In the genomic region with DNA sequence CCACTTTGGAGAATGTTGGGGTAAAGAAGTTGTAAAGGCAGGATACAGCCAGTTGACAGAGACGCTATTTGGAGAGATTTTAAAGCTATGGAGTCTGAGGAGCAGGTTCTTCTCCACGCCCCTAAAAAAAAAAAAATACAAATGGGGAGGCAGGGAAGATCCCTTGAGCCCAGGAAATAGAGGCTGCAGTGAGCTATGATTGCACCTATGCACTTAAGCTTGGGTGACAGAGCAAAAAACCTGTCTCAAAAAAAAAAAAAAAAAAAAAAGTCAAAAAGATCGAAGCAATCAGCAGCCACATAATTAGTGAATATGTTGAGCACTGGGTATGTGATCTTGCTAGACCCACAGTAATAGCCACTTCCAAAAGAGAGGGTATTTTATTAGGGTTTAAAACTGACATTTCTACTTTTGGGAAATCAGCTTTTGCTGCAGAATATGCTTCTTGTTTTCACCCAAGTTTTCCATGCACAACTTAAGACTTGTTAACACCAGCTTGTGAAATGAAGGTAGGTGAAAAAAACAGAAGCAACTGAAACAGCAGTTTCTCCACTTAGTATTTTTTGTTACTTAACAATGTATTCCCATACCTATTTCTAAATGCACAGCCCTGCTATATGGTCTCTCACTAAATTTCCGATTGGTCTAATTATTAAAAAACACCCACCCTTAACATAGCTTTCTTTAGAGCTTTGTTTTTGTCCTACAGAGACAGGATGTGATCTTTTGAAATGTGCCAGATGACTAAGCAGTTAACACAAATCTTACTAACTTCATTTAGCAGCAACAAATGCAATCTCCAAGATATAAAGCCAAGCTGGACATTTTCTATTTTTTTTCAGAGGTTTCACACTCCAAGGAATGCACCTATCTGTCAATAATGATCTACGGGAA, we compare ENCODE assay signal across 1 cellular context.
TF ChIP-seq lines count a peak whose summit lies in the region.

No MANE protein-coding gene starts in this region.

TF ChIP-seq in GM12878, 131 proteins besides CTCF, POLR2A, EP300 and RAD21:
- TF ChIP-seq ZNF384 (IDR thresholded peaks at IDR 0.05; ENCODE audit: borderline replicate concordance, low read depth, low read length) (0 out of 2 replicates have a peak, but pooled peaks have one; percentile 16), FOXM1 (IDR thresholded peaks at IDR 0.05; ENCODE audit: low read depth, low read length) (peak; percentile 24; the same call in 1 of the 2 replicates), SUZ12 (IDR thresholded peaks at IDR 0.05; ENCODE audit: unreplicated experiment) (no peak), RCOR1 (conservative IDR thresholded peaks at IDR 0.05; ENCODE audit: low read depth, low read length) (no peak), ZSCAN29 (IDR thresholded peaks at IDR 0.05) (no peak), WRNIP1 (IDR thresholded peaks at IDR 0.05; ENCODE audit: borderline replicate concordance, low read depth, low read length) (no peak)
- TF ChIP-seq, protein P1, sequence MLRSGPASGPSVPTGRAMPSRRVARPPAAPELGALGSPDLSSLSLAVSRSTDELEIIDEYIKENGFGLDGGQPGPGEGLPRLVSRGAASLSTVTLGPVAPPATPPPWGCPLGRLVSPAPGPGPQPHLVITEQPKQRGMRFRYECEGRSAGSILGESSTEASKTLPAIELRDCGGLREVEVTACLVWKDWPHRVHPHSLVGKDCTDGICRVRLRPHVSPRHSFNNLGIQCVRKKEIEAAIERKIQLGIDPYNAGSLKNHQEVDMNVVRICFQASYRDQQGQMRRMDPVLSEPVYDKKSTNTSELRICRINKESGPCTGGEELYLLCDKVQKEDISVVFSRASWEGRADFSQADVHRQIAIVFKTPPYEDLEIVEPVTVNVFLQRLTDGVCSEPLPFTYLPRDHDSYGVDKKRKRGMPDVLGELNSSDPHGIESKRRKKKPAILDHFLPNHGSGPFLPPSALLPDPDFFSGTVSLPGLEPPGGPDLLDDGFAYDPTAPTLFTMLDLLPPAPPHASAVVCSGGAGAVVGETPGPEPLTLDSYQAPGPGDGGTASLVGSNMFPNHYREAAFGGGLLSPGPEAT (IDR thresholded peaks at IDR 0.05; ENCODE audit: low read depth) = no peak
- TF ChIP-seq, protein P2, sequence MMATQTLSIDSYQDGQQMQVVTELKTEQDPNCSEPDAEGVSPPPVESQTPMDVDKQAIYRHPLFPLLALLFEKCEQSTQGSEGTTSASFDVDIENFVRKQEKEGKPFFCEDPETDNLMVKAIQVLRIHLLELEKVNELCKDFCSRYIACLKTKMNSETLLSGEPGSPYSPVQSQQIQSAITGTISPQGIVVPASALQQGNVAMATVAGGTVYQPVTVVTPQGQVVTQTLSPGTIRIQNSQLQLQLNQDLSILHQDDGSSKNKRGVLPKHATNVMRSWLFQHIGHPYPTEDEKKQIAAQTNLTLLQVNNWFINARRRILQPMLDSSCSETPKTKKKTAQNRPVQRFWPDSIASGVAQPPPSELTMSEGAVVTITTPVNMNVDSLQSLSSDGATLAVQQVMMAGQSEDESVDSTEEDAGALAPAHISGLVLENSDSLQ (IDR thresholded peaks at IDR 0.05) = no peak
